In genomic region chr19:29855771-29856510, GRCh38 we compare ENCODE assay signal across 16 cellular contexts. TPM values are rescaled to one million over a fixed set of nuclear protein-coding genes. Genes with fewer than 3 reads are reported as not detected.
"Had no signal": no experiment of that assay in that cellular context is flagged by ENCODE, and none has a peak within 500 bp of the region (broad histone marks: within the 10 kb centered on the region; RNA-seq: fewer than 3 reads in every experiment).

No MANE protein-coding gene starts in this region.

- H3K4me3 ChIP-seq: ascending aorta, gastroesophageal sphincter, suprapubic skin had no signal

- H3K36me3 Mint-ChIP-seq: type B pancreatic cell had no signal

- H3K27ac Mint-ChIP-seq: type B pancreatic cell had no signal

- H3K27ac ChIP-seq: ascending aorta, gastroesophageal sphincter, suprapubic skin had no signal

- H3K4me1 ChIP-seq: ascending aorta, gastroesophageal sphincter, suprapubic skin had no signal

- FAIRE-seq: bronchial epithelial cell, islet of Langerhans had no signal

- H3K9me3 ChIP-seq: ascending aorta, gastroesophageal sphincter, suprapubic skin had no signal

- DNase-seq: activated CD4-positive, alpha-beta T cell treated with anti-CD3 and anti-CD28 coated beads for 1 hour; activated CD4-positive, alpha-beta T cell treated with anti-CD3 and anti-CD28 coated beads, Interleukin-2, amount 50 U/mL, for 4 hours; activated naive CD4-positive, alpha-beta T cell treated with Interleukin-2 at 50 U/mL for 16 hours; activated T-cell treated with anti-CD3 and anti-CD28 coated beads for 4 hours; left colon; stimulated activated CD4-positive, alpha-beta T cell treated with anti-CD3 and anti-CD28 coated beads, Interleukin-15, amount 100 ng/mL, for 24 hours; stimulated activated CD4-positive, alpha-beta T cell treated with anti-CD3 and anti-CD28 coated beads, Interleukin-4, amount 100 ng/mL, for 24 hours; stimulated activated naive CD4-positive, alpha-beta T cell treated with Interleukin-2 at 50 U/mL for 16 hours; T-helper 9 cell had no signal

- H3K4me3 Mint-ChIP-seq: activated T-helper 17 cell treated with anti-CD3 and anti-CD28 coated beads, Interleukin-2, amount 50 U/mL, for 72 hours; type B pancreatic cell had no signal

- H3K27me3 ChIP-seq: ascending aorta had no signal

- H3K36me3 ChIP-seq: ascending aorta, gastroesophageal sphincter, suprapubic skin had no signal

- H3K9me3 Mint-ChIP-seq: activated T-helper 17 cell treated with anti-CD3 and anti-CD28 coated beads, Interleukin-2, amount 50 U/mL, for 72 hours; type B pancreatic cell had no signal

- ATAC-seq: activated T-helper 17 cell treated with anti-CD3 and anti-CD28 coated beads, Interleukin-2, amount 50 U/mL, for 72 hours; gastroesophageal sphincter; left colon had no signal

RNA-seq across cellular contexts. Expression of gene CCNE1, which starts 44.1 kb away (rescaled TPM):
- total RNA-seq: ascending aorta had no signal
